2 cellular contexts compared by ENCODE assay signal in the genomic region with DNA sequence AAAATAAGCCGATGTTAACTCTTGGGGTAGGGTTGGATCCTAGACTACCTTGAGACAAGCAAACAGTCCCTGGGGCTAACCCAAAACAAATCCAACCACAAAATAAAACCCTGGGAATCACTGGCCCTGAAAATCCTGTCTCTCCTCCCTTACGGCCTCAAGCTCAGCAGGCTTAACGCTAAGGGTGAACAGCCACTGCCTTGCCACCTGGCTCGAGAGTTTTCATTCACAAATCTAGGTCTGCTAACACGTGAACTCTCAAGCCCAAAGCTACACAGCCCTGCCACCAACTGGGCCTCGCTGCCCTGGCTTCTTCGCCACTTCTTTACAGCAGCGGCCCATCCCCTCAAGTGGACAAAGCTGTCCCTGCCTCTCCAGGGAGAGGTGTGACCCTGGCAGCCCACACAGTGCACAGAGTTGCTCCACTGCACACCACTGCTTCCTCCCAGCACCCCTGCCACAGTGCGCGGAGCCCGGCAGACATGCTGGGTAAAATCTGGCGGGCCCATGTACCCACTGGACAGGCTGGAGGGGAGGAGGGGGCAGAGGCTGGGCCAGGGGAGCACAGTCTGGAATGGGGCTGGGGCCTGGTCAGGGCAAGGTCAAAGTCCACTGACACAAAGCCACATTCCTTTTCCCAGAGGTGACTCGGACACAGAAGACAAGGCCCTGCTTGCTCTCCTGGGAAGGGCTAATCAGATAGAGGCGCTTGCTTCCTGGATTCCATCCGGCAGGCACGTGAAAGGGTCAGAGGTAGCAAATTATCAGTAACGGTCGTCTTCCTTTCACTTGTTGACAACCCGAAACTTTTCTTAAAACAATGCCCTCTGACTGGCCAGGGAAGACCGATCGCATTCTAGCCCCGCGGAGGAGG.
TF ChIP-seq lines count a peak whose summit lies in the region.

No MANE protein-coding gene starts in this region.

TF ChIP-seq in H1, 55 proteins besides CTCF, POLR2A, EP300 and RAD21:
- no peak for TF ChIP-seq RNF2 (IDR thresholded peaks at IDR 0.05; ENCODE audit: borderline replicate concordance, low read depth, low read length, missing control alignments, poor library complexity, severe bottlenecking)
- TF ChIP-seq SIN3A (conservative IDR thresholded peaks at IDR 0.05 in 1 of 2, IDR thresholded peaks at IDR 0.05 in 1 of 2; ENCODE audit: low read depth in 1 of 2, low read length in 2 of 2) = 0 out of 4 replicates have a peak, but pooled peaks have one; percentile 11 to 23
- TF ChIP-seq ASH2L (IDR thresholded peaks at IDR 0.05; ENCODE audit: low read length) = peak; percentile 10

TF ChIP-seq in neural cell, 6 proteins besides CTCF, POLR2A, EP300 and RAD21:
- TF ChIP-seq POLR2AphosphoS5 (IDR thresholded peaks at IDR 0.05) = no peak
- no peak for TF ChIP-seq TAF1 (IDR thresholded peaks at IDR 0.05; ENCODE audit: low read depth)
- TF ChIP-seq SMC3 (conservative IDR thresholded peaks at IDR 0.05; ENCODE audit: poor library complexity) = no peak
- TF ChIP-seq REST (IDR thresholded peaks at IDR 0.05; ENCODE audit: borderline replicate concordance) = no peak
- no peak for TF ChIP-seq EZH2 (IDR thresholded peaks at IDR 0.05; ENCODE audit: borderline replicate concordance, insufficient read depth, low read length, poor library complexity, severe bottlenecking)
- no peak for TF ChIP-seq MXI1 (conservative IDR thresholded peaks at IDR 0.05; ENCODE audit: poor library complexity, severe bottlenecking)
